1 cellular context compared by ENCODE assay signal in the genomic region with DNA sequence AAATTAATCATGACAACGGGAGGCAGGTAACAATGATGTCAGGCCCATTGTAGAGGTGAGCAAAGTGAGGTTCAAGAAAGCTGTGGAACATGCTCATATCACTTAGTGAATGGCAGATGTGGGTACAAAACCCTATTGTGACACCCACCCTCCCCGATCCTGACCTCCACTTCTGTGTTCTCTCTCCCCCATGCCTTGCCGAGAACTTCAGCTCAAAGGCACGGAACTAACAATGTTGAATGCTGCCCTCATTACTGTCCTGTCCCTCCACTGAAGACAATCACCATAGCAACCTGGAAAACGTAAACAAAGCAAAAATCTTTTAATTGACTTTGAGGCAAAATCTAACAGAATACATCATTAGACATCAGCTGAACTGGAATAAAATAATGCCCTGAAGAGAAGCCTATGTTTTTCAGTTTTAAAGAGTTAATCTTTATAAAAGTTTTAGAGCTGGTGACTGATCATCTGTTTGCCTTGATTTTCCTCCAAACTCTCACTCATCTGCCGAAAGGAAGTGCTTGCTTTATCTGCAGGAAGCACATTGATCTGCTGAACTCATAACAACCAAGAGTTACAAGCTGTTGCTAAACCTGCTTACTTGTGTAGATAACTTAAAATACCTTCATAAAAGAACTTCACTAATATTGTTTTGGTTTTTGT.
TF ChIP-seq lines count a peak whose summit lies in the region.

No MANE protein-coding gene starts in this region.

TF ChIP-seq in K562, 482 proteins besides CTCF, POLR2A, EP300 and RAD21 (continued from another document and continues in another):
- TF ChIP-seq, protein P1, sequence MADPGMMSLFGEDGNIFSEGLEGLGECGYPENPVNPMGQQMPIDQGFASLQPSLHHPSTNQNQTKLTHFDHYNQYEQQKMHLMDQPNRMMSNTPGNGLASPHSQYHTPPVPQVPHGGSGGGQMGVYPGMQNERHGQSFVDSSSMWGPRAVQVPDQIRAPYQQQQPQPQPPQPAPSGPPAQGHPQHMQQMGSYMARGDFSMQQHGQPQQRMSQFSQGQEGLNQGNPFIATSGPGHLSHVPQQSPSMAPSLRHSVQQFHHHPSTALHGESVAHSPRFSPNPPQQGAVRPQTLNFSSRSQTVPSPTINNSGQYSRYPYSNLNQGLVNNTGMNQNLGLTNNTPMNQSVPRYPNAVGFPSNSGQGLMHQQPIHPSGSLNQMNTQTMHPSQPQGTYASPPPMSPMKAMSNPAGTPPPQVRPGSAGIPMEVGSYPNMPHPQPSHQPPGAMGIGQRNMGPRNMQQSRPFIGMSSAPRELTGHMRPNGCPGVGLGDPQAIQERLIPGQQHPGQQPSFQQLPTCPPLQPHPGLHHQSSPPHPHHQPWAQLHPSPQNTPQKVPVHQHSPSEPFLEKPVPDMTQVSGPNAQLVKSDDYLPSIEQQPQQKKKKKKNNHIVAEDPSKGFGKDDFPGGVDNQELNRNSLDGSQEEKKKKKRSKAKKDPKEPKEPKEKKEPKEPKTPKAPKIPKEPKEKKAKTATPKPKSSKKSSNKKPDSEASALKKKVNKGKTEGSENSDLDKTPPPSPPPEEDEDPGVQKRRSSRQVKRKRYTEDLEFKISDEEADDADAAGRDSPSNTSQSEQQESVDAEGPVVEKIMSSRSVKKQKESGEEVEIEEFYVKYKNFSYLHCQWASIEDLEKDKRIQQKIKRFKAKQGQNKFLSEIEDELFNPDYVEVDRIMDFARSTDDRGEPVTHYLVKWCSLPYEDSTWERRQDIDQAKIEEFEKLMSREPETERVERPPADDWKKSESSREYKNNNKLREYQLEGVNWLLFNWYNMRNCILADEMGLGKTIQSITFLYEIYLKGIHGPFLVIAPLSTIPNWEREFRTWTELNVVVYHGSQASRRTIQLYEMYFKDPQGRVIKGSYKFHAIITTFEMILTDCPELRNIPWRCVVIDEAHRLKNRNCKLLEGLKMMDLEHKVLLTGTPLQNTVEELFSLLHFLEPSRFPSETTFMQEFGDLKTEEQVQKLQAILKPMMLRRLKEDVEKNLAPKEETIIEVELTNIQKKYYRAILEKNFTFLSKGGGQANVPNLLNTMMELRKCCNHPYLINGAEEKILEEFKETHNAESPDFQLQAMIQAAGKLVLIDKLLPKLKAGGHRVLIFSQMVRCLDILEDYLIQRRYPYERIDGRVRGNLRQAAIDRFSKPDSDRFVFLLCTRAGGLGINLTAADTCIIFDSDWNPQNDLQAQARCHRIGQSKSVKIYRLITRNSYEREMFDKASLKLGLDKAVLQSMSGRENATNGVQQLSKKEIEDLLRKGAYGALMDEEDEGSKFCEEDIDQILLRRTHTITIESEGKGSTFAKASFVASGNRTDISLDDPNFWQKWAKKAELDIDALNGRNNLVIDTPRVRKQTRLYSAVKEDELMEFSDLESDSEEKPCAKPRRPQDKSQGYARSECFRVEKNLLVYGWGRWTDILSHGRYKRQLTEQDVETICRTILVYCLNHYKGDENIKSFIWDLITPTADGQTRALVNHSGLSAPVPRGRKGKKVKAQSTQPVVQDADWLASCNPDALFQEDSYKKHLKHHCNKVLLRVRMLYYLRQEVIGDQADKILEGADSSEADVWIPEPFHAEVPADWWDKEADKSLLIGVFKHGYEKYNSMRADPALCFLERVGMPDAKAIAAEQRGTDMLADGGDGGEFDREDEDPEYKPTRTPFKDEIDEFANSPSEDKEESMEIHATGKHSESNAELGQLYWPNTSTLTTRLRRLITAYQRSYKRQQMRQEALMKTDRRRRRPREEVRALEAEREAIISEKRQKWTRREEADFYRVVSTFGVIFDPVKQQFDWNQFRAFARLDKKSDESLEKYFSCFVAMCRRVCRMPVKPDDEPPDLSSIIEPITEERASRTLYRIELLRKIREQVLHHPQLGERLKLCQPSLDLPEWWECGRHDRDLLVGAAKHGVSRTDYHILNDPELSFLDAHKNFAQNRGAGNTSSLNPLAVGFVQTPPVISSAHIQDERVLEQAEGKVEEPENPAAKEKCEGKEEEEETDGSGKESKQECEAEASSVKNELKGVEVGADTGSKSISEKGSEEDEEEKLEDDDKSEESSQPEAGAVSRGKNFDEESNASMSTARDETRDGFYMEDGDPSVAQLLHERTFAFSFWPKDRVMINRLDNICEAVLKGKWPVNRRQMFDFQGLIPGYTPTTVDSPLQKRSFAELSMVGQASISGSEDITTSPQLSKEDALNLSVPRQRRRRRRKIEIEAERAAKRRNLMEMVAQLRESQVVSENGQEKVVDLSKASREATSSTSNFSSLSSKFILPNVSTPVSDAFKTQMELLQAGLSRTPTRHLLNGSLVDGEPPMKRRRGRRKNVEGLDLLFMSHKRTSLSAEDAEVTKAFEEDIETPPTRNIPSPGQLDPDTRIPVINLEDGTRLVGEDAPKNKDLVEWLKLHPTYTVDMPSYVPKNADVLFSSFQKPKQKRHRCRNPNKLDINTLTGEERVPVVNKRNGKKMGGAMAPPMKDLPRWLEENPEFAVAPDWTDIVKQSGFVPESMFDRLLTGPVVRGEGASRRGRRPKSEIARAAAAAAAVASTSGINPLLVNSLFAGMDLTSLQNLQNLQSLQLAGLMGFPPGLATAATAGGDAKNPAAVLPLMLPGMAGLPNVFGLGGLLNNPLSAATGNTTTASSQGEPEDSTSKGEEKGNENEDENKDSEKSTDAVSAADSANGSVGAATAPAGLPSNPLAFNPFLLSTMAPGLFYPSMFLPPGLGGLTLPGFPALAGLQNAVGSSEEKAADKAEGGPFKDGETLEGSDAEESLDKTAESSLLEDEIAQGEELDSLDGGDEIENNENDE (IDR thresholded peaks at IDR 0.05; ENCODE audit: low read depth, low read length): no peak
- TF ChIP-seq, protein P2, sequence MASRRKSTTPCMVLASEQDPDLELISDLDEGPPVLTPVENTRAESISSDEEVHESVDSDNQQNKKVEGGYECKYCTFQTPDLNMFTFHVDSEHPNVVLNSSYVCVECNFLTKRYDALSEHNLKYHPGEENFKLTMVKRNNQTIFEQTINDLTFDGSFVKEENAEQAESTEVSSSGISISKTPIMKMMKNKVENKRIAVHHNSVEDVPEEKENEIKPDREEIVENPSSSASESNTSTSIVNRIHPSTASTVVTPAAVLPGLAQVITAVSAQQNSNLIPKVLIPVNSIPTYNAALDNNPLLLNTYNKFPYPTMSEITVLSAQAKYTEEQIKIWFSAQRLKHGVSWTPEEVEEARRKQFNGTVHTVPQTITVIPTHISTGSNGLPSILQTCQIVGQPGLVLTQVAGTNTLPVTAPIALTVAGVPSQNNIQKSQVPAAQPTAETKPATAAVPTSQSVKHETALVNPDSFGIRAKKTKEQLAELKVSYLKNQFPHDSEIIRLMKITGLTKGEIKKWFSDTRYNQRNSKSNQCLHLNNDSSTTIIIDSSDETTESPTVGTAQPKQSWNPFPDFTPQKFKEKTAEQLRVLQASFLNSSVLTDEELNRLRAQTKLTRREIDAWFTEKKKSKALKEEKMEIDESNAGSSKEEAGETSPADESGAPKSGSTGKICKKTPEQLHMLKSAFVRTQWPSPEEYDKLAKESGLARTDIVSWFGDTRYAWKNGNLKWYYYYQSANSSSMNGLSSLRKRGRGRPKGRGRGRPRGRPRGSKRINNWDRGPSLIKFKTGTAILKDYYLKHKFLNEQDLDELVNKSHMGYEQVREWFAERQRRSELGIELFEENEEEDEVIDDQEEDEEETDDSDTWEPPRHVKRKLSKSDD (conservative IDR thresholded peaks at IDR 0.05; ENCODE audit: low read length): 0 out of 2 replicates have a peak, but pooled peaks have one; percentile 43
- TF ChIP-seq, protein P3, sequence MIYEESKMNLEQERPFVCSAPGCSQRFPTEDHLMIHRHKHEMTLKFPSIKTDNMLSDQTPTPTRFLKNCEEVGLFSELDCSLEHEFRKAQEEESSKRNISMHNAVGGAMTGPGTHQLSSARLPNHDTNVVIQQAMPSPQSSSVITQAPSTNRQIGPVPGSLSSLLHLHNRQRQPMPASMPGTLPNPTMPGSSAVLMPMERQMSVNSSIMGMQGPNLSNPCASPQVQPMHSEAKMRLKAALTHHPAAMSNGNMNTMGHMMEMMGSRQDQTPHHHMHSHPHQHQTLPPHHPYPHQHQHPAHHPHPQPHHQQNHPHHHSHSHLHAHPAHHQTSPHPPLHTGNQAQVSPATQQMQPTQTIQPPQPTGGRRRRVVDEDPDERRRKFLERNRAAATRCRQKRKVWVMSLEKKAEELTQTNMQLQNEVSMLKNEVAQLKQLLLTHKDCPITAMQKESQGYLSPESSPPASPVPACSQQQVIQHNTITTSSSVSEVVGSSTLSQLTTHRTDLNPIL (CRISPR knock-in tag; IDR thresholded peaks at IDR 0.05): no peak
- TF ChIP-seq ELF4 (CRISPR knock-in tag; IDR thresholded peaks at IDR 0.05): no peak
- TF ChIP-seq, protein P4, sequence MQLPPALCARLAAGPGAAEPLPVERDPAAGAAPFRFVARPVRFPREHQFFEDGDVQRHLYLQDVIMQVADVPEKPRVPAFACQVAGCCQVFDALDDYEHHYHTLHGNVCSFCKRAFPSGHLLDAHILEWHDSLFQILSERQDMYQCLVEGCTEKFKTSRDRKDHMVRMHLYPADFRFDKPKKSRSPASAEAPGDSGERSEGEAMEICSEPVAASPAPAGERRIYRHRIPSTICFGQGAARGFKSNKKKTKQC (CRISPR knock-in tag; IDR thresholded peaks at IDR 0.05): no peak
- TF ChIP-seq, protein P5, sequence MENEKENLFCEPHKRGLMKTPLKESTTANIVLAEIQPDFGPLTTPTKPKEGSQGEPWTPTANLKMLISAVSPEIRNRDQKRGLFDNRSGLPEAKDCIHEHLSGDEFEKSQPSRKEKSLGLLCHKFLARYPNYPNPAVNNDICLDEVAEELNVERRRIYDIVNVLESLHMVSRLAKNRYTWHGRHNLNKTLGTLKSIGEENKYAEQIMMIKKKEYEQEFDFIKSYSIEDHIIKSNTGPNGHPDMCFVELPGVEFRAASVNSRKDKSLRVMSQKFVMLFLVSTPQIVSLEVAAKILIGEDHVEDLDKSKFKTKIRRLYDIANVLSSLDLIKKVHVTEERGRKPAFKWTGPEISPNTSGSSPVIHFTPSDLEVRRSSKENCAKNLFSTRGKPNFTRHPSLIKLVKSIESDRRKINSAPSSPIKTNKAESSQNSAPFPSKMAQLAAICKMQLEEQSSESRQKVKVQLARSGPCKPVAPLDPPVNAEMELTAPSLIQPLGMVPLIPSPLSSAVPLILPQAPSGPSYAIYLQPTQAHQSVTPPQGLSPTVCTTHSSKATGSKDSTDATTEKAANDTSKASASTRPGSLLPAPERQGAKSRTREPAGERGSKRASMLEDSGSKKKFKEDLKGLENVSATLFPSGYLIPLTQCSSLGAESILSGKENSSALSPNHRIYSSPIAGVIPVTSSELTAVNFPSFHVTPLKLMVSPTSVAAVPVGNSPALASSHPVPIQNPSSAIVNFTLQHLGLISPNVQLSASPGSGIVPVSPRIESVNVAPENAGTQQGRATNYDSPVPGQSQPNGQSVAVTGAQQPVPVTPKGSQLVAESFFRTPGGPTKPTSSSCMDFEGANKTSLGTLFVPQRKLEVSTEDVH (IDR thresholded peaks at IDR 0.05; ENCODE audit: low read depth, partially characterized antibody): peak; percentile 15
- TF ChIP-seq NFIX (CRISPR knock-in tag; IDR thresholded peaks at IDR 0.05; ENCODE audit: low read depth): no peak
- no peak for TF ChIP-seq NFXL1 (CRISPR knock-in tag; IDR thresholded peaks at IDR 0.05)
- TF ChIP-seq HMG20B (CRISPR knock-in tag; IDR thresholded peaks at IDR 0.05): no peak
- TF ChIP-seq ZNF384 (IDR thresholded peaks at IDR 0.05; ENCODE audit: low read depth, low read length): no peak
- TF ChIP-seq TCF7 (IDR thresholded peaks at IDR 0.05; ENCODE audit: borderline replicate concordance): no peak
- TF ChIP-seq, protein P6, sequence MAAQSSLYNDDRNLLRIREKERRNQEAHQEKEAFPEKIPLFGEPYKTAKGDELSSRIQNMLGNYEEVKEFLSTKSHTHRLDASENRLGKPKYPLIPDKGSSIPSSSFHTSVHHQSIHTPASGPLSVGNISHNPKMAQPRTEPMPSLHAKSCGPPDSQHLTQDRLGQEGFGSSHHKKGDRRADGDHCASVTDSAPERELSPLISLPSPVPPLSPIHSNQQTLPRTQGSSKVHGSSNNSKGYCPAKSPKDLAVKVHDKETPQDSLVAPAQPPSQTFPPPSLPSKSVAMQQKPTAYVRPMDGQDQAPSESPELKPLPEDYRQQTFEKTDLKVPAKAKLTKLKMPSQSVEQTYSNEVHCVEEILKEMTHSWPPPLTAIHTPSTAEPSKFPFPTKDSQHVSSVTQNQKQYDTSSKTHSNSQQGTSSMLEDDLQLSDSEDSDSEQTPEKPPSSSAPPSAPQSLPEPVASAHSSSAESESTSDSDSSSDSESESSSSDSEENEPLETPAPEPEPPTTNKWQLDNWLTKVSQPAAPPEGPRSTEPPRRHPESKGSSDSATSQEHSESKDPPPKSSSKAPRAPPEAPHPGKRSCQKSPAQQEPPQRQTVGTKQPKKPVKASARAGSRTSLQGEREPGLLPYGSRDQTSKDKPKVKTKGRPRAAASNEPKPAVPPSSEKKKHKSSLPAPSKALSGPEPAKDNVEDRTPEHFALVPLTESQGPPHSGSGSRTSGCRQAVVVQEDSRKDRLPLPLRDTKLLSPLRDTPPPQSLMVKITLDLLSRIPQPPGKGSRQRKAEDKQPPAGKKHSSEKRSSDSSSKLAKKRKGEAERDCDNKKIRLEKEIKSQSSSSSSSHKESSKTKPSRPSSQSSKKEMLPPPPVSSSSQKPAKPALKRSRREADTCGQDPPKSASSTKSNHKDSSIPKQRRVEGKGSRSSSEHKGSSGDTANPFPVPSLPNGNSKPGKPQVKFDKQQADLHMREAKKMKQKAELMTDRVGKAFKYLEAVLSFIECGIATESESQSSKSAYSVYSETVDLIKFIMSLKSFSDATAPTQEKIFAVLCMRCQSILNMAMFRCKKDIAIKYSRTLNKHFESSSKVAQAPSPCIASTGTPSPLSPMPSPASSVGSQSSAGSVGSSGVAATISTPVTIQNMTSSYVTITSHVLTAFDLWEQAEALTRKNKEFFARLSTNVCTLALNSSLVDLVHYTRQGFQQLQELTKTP (IDR thresholded peaks at IDR 0.05; ENCODE audit: low read depth in 1 of 2, partially characterized antibody in 2 of 2): no peak
- TF ChIP-seq MAFG (tag; conservative IDR thresholded peaks at IDR 0.05): no peak
- TF ChIP-seq, protein P7, sequence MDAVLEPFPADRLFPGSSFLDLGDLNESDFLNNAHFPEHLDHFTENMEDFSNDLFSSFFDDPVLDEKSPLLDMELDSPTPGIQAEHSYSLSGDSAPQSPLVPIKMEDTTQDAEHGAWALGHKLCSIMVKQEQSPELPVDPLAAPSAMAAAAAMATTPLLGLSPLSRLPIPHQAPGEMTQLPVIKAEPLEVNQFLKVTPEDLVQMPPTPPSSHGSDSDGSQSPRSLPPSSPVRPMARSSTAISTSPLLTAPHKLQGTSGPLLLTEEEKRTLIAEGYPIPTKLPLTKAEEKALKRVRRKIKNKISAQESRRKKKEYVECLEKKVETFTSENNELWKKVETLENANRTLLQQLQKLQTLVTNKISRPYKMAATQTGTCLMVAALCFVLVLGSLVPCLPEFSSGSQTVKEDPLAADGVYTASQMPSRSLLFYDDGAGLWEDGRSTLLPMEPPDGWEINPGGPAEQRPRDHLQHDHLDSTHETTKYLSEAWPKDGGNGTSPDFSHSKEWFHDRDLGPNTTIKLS (IDR thresholded peaks at IDR 0.05; ENCODE audit: borderline replicate concordance, low read depth): no peak
- TF ChIP-seq ARID2 (IDR thresholded peaks at IDR 0.05): no peak
